17 cellular contexts compared by ENCODE assay signal in genomic region chr22:37725551-37726239, GRCh38. TPM values are rescaled to one million over a fixed set of nuclear protein-coding genes. Genes with fewer than 3 reads are reported as not detected.
DNase-seq lines count a peak whose midpoint lies in the region; ATAC-seq and TF ChIP-seq lines count a peak whose summit lies in the region.
"Had no signal": no experiment of that assay in that cellular context is flagged by ENCODE, and none has a peak within 500 bp of the region (broad histone marks: within the 10 kb centered on the region; RNA-seq: fewer than 3 reads in every experiment).

No MANE protein-coding gene starts in this region.

- no peaks in the 10 kb centered on the region for H3K79me1 ChIP-seq in neuronal stem cell (ENCODE audit: low read depth, low read length)

- H3K4me2 ChIP-seq in neuronal stem cell (ENCODE audit: insufficient read depth, low read length, poor library complexity, severe bottlenecking): no peak overlapping the region
- H3K4me2 ChIP-seq: A549 had no signal

- H2AK5ac ChIP-seq in neuronal stem cell (ENCODE audit: low read depth, low read length): peak overlapping the region; percentile 28

- no CpG with 5 or more reads among the region's 25 CpGs for WGBS in neuronal stem cell (ENCODE audit: extremely low coverage in 2 of 2, insufficient read length in 2 of 2, insufficient replicate concordance in 1 of 2), 2 donors

- H2BK120ac ChIP-seq in neuronal stem cell (ENCODE audit: low read depth, low read length): no peak overlapping the region

- no peak for TF ChIP-seq CTCF in mesothelial cell of epicardium (IDR thresholded peaks at IDR 0.05; ENCODE audit: unreplicated experiment)

- no peak overlapping the region for H2BK12ac ChIP-seq in neuronal stem cell (ENCODE audit: low read length)

- H3K4me1 ChIP-seq in neuronal stem cell (ENCODE audit: control insufficient read depth in 2 of 2, insufficient read depth in 1 of 2, low read depth in 1 of 2, low read length in 2 of 2): peaks cover 0 to 3% of the 10 kb centered on the region in 2 donors
- no peaks in the 10 kb centered on the region for H3K4me1 ChIP-seq in SJCRH30
- H3K4me1 ChIP-seq: A549 had no signal

- no peak overlapping the region for H3K4ac ChIP-seq in neuronal stem cell (ENCODE audit: low read length)

- H3K27ac ChIP-seq in neuronal stem cell (replicated peaks; ENCODE audit: low read length) (no peak overlapping the region), SJCRH30 (no peak overlapping the region)
- H3K27ac ChIP-seq: 22Rv1, A549 had no signal

- no peak overlapping the region for H4K91ac ChIP-seq in neuronal stem cell (ENCODE audit: low read depth, low read length, poor library complexity)

- no peak overlapping the region for H4K8ac ChIP-seq in neuronal stem cell (ENCODE audit: low read depth, low read length)

- no peak overlapping the region for H2BK15ac ChIP-seq in neuronal stem cell (ENCODE audit: low read length)

- H3K23ac ChIP-seq in neuronal stem cell (ENCODE audit: low read depth, low read length, poor library complexity): peak overlapping the region; percentile 5

- H3K9me3 Mint-ChIP-seq in stimulated activated naive CD8-positive, alpha-beta T cell treated with anti-CD3 and anti-CD28 coated beads, Interleukin-15, amount 100 ng/mL, for 72 hours: no peaks in the 10 kb centered on the region
- H3K9me3 Mint-ChIP-seq in mesothelial cell of epicardium: no peaks in the 10 kb centered on the region
- H3K9me3 Mint-ChIP-seq: CD4-positive, alpha-beta memory T cell had no signal

- peak overlapping the region in 1 of 2 donors; percentile 60 for H3K27ac Mint-ChIP-seq in stimulated activated naive CD8-positive, alpha-beta T cell treated with anti-CD3 and anti-CD28 coated beads, Interleukin-15, amount 100 ng/mL, for 72 hours
- H3K27ac Mint-ChIP-seq in mesothelial cell of epicardium: no peak overlapping the region
- H3K27ac Mint-ChIP-seq: CD4-positive, alpha-beta memory T cell had no signal

- H3K36me3 ChIP-seq in neuronal stem cell (replicated peaks in 1 of 2; ENCODE audit: control insufficient read depth in 2 of 2, insufficient read depth in 2 of 2, low read length in 2 of 2): peaks cover 0 to 31% of the 10 kb centered on the region in 2 donors
- H3K36me3 ChIP-seq in SJCRH30: no peaks in the 10 kb centered on the region

- H3K4me3 Mint-ChIP-seq in stimulated activated naive CD8-positive, alpha-beta T cell treated with anti-CD3 and anti-CD28 coated beads, Interleukin-15, amount 100 ng/mL, for 72 hours: no peak overlapping the region
- no peak overlapping the region for H3K4me3 Mint-ChIP-seq in mesothelial cell of epicardium
- H3K4me3 Mint-ChIP-seq: CD14-positive monocyte; CD4-positive, alpha-beta memory T cell had no signal

- H3K14ac ChIP-seq in neuronal stem cell (ENCODE audit: low read length): peak overlapping the region; percentile 38

- H3K9me3 ChIP-seq in neuronal stem cell (replicated peaks in 1 of 2; ENCODE audit: control insufficient read depth in 2 of 2, insufficient read depth in 1 of 2, low read depth in 1 of 2, low read length in 2 of 2) (no peaks in the 10 kb centered on the region), SJCRH30 (replicated peaks) (no peaks in the 10 kb centered on the region)
- H3K9me3 ChIP-seq: A549 had no signal

- no peak overlapping the region for H3K18ac ChIP-seq in neuronal stem cell (ENCODE audit: low read length)

- H3K27me3 ChIP-seq in neuronal stem cell (ENCODE audit: control insufficient read depth in 3 of 3, insufficient read depth in 3 of 3, low read depth in 1 of 3, low read length in 3 of 3) (no peaks in the 10 kb centered on the region), SJCRH30 (no peaks in the 10 kb centered on the region)

- ATAC-seq in stimulated activated naive CD8-positive, alpha-beta T cell treated with anti-CD3 and anti-CD28 coated beads, Interleukin-15, amount 100 ng/mL, for 72 hours: peak; percentile 15
- ATAC-seq in stimulated activated naive CD8-positive, alpha-beta T cell treated with anti-CD3 and anti-CD28 coated beads, Interleukin-15, Interleukin-2, amounts not matched to agents 100 U/mL and 50 U/mL, for 24 hours: no peak
- peak; percentile 4 for ATAC-seq in esophagus mucosa

- peak overlapping the region; percentile 75 for H2BK5ac ChIP-seq in neuronal stem cell (ENCODE audit: low read length)

- DNase-seq in stimulated activated naive CD8-positive, alpha-beta T cell treated with anti-CD3 and anti-CD28 coated beads, Interleukin-15, amount 100 ng/mL, for 72 hours: no peak
- DNase-seq in stimulated activated naive CD8-positive, alpha-beta T cell treated with anti-CD3 and anti-CD28 coated beads, Interleukin-15, Interleukin-2, amounts not matched to agents 100 U/mL and 50 U/mL, for 24 hours: no peak
- DNase-seq in neuronal stem cell (ENCODE audit: low spot score): no peak
- DNase-seq in DMS79 treated with DMSO at 0.1 percent for 48 hours (lab: John Stamatoyannopoulos, UW): no peak
- no peak for DNase-seq in SJCRH30
- no peak for DNase-seq in mesothelial cell of epicardium (ENCODE audit: low spot score in 2 of 2, unreplicated experiment in 2 of 2)
- DNase-seq in NK-92 (lab: John Stamatoyannopoulos, UW; ENCODE audit: unreplicated experiment): no peak
- DNase-seq: Calu3; CD4-positive, alpha-beta memory T cell; DND-41; EL; GOT3 had no signal

- H3K27me3 Mint-ChIP-seq in stimulated activated naive CD8-positive, alpha-beta T cell treated with anti-CD3 and anti-CD28 coated beads, Interleukin-15, amount 100 ng/mL, for 72 hours: no peaks in the 10 kb centered on the region
- no peaks in the 10 kb centered on the region for H3K27me3 Mint-ChIP-seq in mesothelial cell of epicardium (ENCODE audit: low read depth)
- H3K27me3 Mint-ChIP-seq: CD4-positive, alpha-beta memory T cell had no signal

- no peak overlapping the region for H2AFZ ChIP-seq in neuronal stem cell (ENCODE audit: low read length)

- H3K4me3 ChIP-seq in neuronal stem cell (ENCODE audit: low read length in 2 of 2) (no peak overlapping the region), SJCRH30 (no peak overlapping the region)
- H3K4me3 ChIP-seq: A549, GM12878 had no signal

- H3K36me3 Mint-ChIP-seq in mesothelial cell of epicardium: peaks cover 23% of the 10 kb centered on the region

- H3K9ac ChIP-seq in neuronal stem cell (ENCODE audit: low read depth, low read length, poor library complexity): no peak overlapping the region

- no peaks in the 10 kb centered on the region for H3K4me1 Mint-ChIP-seq in stimulated activated naive CD8-positive, alpha-beta T cell treated with anti-CD3 and anti-CD28 coated beads, Interleukin-15, amount 100 ng/mL, for 72 hours
- peaks cover 3% of the 10 kb centered on the region for H3K4me1 Mint-ChIP-seq in mesothelial cell of epicardium
- H3K4me1 Mint-ChIP-seq: CD4-positive, alpha-beta memory T cell had no signal

RNA-seq across cellular contexts. Expression of gene TRIOBP, which starts 28.8 kb away (rescaled TPM):
- 68.3 TPM for total RNA-seq in esophagus mucosa
- polyA plus RNA-seq in neuronal stem cell (2013, experiment 1 of 2): 17.8 TPM
- polyA plus RNA-seq in neuronal stem cell (2013, experiment 2 of 2): 17.3 TPM
- 16.8 and 17.0 TPM in 2 replicates for total RNA-seq in SJCRH30 (2014; rRNA removed; shearing (Covaris generic))
- 69.2 to 76.1 TPM (median 71.4 TPM) in 3 replicates for total RNA-seq in mesothelial cell of epicardium

RNA-seq across cellular contexts. Expression of gene NOL12, which starts 39.6 kb away (rescaled TPM):
- total RNA-seq in esophagus mucosa (32.8 TPM), mesothelial cell of epicardium (23.9 to 25.2 TPM (median 24.8 TPM) in 3 replicates)
- 22.6 TPM for polyA plus RNA-seq in neuronal stem cell (2013, experiment 1 of 2)
- 19.5 TPM for polyA plus RNA-seq in neuronal stem cell (2013, experiment 2 of 2)
- 26.2 and 28.3 TPM in 2 replicates for total RNA-seq in SJCRH30 (2014; rRNA removed; shearing (Covaris generic))

RNA-seq across cellular contexts. Expression of gene LGALS1, which starts 50.3 kb away (rescaled TPM):
- total RNA-seq in esophagus mucosa (55.5 TPM), mesothelial cell of epicardium (238 to 262 TPM (median 242 TPM) in 3 replicates)
- polyA plus RNA-seq in neuronal stem cell (2013, experiment 1 of 2): 41.9 TPM
- polyA plus RNA-seq in neuronal stem cell (2013, experiment 2 of 2): 44.2 TPM
- total RNA-seq in SJCRH30 (2014; rRNA removed; shearing (Covaris generic)): 671 and 890 TPM in 2 replicates
